In the genomic region with DNA sequence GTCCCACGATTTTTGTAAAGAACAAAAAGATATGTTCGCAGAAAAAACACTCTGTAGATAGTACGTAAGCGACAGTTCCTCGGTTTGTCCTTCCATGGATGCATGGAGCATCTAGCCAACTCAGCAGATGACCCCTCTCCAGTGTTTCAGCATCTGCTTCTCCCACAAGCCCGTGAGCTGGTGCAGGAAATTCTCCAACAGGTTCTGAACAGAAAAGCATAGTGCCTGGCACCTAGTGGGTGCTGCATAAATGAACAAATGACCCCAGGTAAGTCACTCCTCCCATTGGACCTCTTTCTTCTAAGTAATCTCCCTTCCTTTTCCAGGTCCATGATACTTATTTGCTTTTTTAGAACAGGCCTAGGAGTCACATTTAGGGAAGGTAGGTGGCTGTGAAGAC, we compare ENCODE assay signal across 9 cellular contexts. TPM values are rescaled to one million over a fixed set of nuclear protein-coding genes. Genes with fewer than 3 reads are reported as not detected.
DNase-seq lines count a peak whose midpoint lies in the region; ATAC-seq and TF ChIP-seq lines count a peak whose summit lies in the region.
"Had no signal": no experiment of that assay in that cellular context is flagged by ENCODE, and none has a peak within 500 bp of the region (broad histone marks: within the 10 kb centered on the region; RNA-seq: fewer than 3 reads in every experiment).

No MANE protein-coding gene starts in this region.

- H3K4me1 ChIP-seq in adipocyte (ENCODE audit: control insufficient read depth, insufficient read depth, low read length) (peaks cover 29% of the 10 kb centered on the region), thyroid gland (peaks cover 12 to 20% of the 10 kb centered on the region in 2 donors)

- intact Hi-C loops in thyroid gland (cut with DNase I) = loop anchor here (5.0 kb wide), 1 partner anchor 64 kb away; a partner anchor contains a TSS

- H3K27ac Mint-ChIP-seq in activated T-cell treated with anti-CD3 and anti-CD28 coated beads, Interleukin-2, amount 50 U/mL, for 72 hours = peak overlapping the region; percentile 4
- peak overlapping the region; percentile 58 for H3K27ac Mint-ChIP-seq in memory B cell

- H3K4me3 ChIP-seq in adipocyte (ENCODE audit: low read length) (peak overlapping the region; percentile 80), thyroid gland (replicated peaks in 1 of 3) (peak overlapping the region in 1 of 3 donors; percentile 100)

- WGBS in thyroid gland, 2 donors = 83 to 89% methylated on average over 6 of the region's 6 CpGs

- H3K36me3 ChIP-seq in adipocyte (ENCODE audit: control insufficient read depth, insufficient read depth, low read length, severe bottlenecking) = no peaks in the 10 kb centered on the region
- no peaks in the 10 kb centered on the region for H3K36me3 ChIP-seq in thyroid gland

- no peak for TF ChIP-seq CTCF in thyroid gland (IDR thresholded peaks at IDR 0.05)

- no peak for DNase-seq in activated T-cell treated with anti-CD3 and anti-CD28 coated beads, Interleukin-2, amount 50 U/mL, for 72 hours
- no peak for DNase-seq in activated T-cell treated with anti-CD3 and anti-CD28 coated beads, Interleukin-2, amount 50 U/mL, for 1 hour
- DNase-seq in adipocyte (ENCODE audit: low read depth) = no peak
- no peak for DNase-seq in memory B cell (ENCODE audit: low spot score in 2 of 2)
- no peak for DNase-seq in thyroid gland
- no peak for DNase-seq in DMS79 (lab: John Stamatoyannopoulos, UW)
- no peak for DNase-seq in HuH-7 (ENCODE audit: low spot score)
- DNase-seq in NCI-H1694 treated with DMSO at 0.1 percent for 48 hours (lab: John Stamatoyannopoulos, UW) = no peak
- DNase-seq: amniotic stem cell had no signal

- H3K27me3 Mint-ChIP-seq in activated T-cell treated with anti-CD3 and anti-CD28 coated beads, Interleukin-2, amount 50 U/mL, for 72 hours (ENCODE audit: low read depth) = no peaks in the 10 kb centered on the region
- H3K27me3 Mint-ChIP-seq in memory B cell = peaks cover 1% of the 10 kb centered on the region

- H3K27me3 ChIP-seq in adipocyte (replicated peaks; ENCODE audit: control insufficient read depth, insufficient read depth, low read length) = peaks cover 6% of the 10 kb centered on the region
- no peaks in the 10 kb centered on the region for H3K27me3 ChIP-seq in thyroid gland

- no peaks in the 10 kb centered on the region for H3K9me3 Mint-ChIP-seq in activated T-cell treated with anti-CD3 and anti-CD28 coated beads, Interleukin-2, amount 50 U/mL, for 72 hours
- no peaks in the 10 kb centered on the region for H3K9me3 Mint-ChIP-seq in memory B cell

- H3K4me1 Mint-ChIP-seq in activated T-cell treated with anti-CD3 and anti-CD28 coated beads, Interleukin-2, amount 50 U/mL, for 72 hours (ENCODE audit: low read depth) = peaks cover 68% of the 10 kb centered on the region
- H3K4me1 Mint-ChIP-seq in memory B cell = peaks cover 14% of the 10 kb centered on the region

- peak overlapping the region; percentile 87 to 92 (median 90) for H3K27ac ChIP-seq in thyroid gland

- no peak for TF ChIP-seq POLR2A in thyroid gland (IDR thresholded peaks at IDR 0.05)

- H3K4me3 Mint-ChIP-seq in activated T-cell treated with anti-CD3 and anti-CD28 coated beads, Interleukin-2, amount 50 U/mL, for 72 hours = peak overlapping the region; percentile 73 to 81
- H3K4me3 Mint-ChIP-seq in memory B cell = peak overlapping the region; percentile 77

- H3K9me3 ChIP-seq in adipocyte (ENCODE audit: control insufficient read depth, low read length) (no peaks in the 10 kb centered on the region), thyroid gland (no peaks in the 10 kb centered on the region)

- peak overlapping the region; percentile 98 for H3K9ac ChIP-seq in adipocyte (ENCODE audit: low read length)

- ATAC-seq in activated T-cell treated with anti-CD3 and anti-CD28 coated beads, Interleukin-2, amount 50 U/mL, for 72 hours (replicated peaks in 1 of 2) = no peak
- ATAC-seq in memory B cell (ENCODE audit: low read depth) = no peak

- peaks cover 0 to 5% of the 10 kb centered on the region in 2 donors for H3K36me3 Mint-ChIP-seq in activated T-cell treated with anti-CD3 and anti-CD28 coated beads, Interleukin-2, amount 50 U/mL, for 72 hours (ENCODE audit: insufficient read depth in 2 of 2)
- H3K36me3 Mint-ChIP-seq in memory B cell = no peaks in the 10 kb centered on the region

RNA-seq across cellular contexts. Expression of a gene that starts 1.0 kb away (rescaled TPM):
- 10 to 100 TPM; 16.8 to 19.5 TPM for total RNA-seq in activated T-cell treated with anti-CD3 and anti-CD28 coated beads, Interleukin-2, amount 50 U/mL, for 72 hours
- 10 to 100 TPM; 37.1 to 73.2 (median 50.6) TPM for total RNA-seq in thyroid gland
